29 cellular contexts compared by ENCODE assay signal in the genomic region with DNA sequence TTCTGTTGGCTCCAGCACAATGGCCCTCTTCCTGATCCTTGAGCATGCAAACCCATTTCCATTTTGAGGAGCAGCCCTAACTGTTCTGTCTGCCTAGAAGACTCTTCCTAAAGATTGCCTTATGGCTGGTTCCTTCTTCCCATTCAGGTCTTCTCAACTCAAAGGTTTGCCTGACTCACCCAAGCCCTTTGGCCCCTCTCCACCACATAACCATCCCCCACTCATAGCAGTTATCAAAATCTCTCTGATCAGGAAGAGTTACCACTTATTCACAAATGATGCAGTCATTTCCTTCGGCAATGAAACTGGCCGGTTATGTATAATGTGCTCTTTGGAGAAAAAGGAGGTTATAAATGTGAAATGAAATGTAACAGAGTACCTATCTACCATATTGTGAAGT. TPM values are rescaled to one million over a fixed set of nuclear protein-coding genes. Genes with fewer than 3 reads are reported as not detected.
"Had no signal": no experiment of that assay in that cellular context is flagged by ENCODE, and none has a peak within 500 bp of the region (broad histone marks: within the 10 kb centered on the region; RNA-seq: fewer than 3 reads in every experiment).

No MANE protein-coding gene starts in this region.

- H3K36me3 Mint-ChIP-seq: stimulated activated effector memory CD8-positive, alpha-beta T cell treated with anti-CD3 and anti-CD28 coated beads, Interleukin-12 subunit alpha, Interleukin-12 subunit beta, amount 100 ng/mL, for 72 hours; stimulated activated memory B cell treated with anti-CD40 and anti-IgM and Interleukin-4, amounts not matched to agents 10 μg/mL and 1 μg/mL and 100 μg/mL, for 72 hours; stimulated activated naive B cell treated with anti-CD40 and anti-IgM and Interleukin-4, amounts not matched to agents 10 μg/mL and 1 μg/mL and 100 μg/mL, for 72 hours; type B pancreatic cell had no signal

- H3K27me3 ChIP-seq: testis, thyroid gland, vagina had no signal

- FAIRE-seq: urothelium cell line had no signal

- ATAC-seq: stimulated activated effector memory CD8-positive, alpha-beta T cell treated with anti-CD3 and anti-CD28 coated beads, Interleukin-12 subunit alpha, Interleukin-12 subunit beta, amount 100 ng/mL, for 72 hours; stimulated activated memory B cell treated with anti-CD40 and anti-IgM and Interleukin-4, amounts not matched to agents 10 μg/mL and 1 μg/mL and 100 μg/mL, for 72 hours; stimulated activated naive B cell treated with anti-CD40 and anti-IgM and Interleukin-4, amounts not matched to agents 10 μg/mL and 1 μg/mL and 100 μg/mL, for 72 hours; stimulated activated naive CD8-positive, alpha-beta T cell treated with anti-CD3 and anti-CD28 coated beads, Interleukin-15, amount 100 ng/mL, for 72 hours; stimulated activated naive CD8-positive, alpha-beta T cell treated with anti-CD3 and anti-CD28 coated beads, Interleukin-15, Interleukin-2, amounts not matched to agents 100 U/mL and 50 U/mL, for 24 hours; upper lobe of right lung had no signal

- H3K4me3 Mint-ChIP-seq: stimulated activated effector memory CD8-positive, alpha-beta T cell treated with anti-CD3 and anti-CD28 coated beads, Interleukin-12 subunit alpha, Interleukin-12 subunit beta, amount 100 ng/mL, for 72 hours; stimulated activated memory B cell treated with anti-CD40 and anti-IgM and Interleukin-4, amounts not matched to agents 10 μg/mL and 1 μg/mL and 100 μg/mL, for 72 hours; stimulated activated naive B cell treated with anti-CD40 and anti-IgM and Interleukin-4, amounts not matched to agents 10 μg/mL and 1 μg/mL and 100 μg/mL, for 72 hours; stimulated activated naive CD8-positive, alpha-beta T cell treated with anti-CD3 and anti-CD28 coated beads, Interleukin-15, amount 100 ng/mL, for 72 hours; stimulated activated naive CD8-positive, alpha-beta T cell treated with anti-CD3 and anti-CD28 coated beads, Interleukin-15, Interleukin-2, amounts not matched to agents 100 ng/mL and 50 ng/mL, for 24 hours; type B pancreatic cell had no signal

- H3K4me3 ChIP-seq: stomach, suprapubic skin, testis, thoracic aorta, thyroid gland, tibial artery, tibial nerve, transverse colon, upper lobe of left lung, upper lobe of right lung, uterus, vagina had no signal

- H3K4me1 Mint-ChIP-seq: stimulated activated effector memory CD8-positive, alpha-beta T cell treated with anti-CD3 and anti-CD28 coated beads, Interleukin-12 subunit alpha, Interleukin-12 subunit beta, amount 100 ng/mL, for 72 hours; stimulated activated memory B cell treated with anti-CD40 and anti-IgM and Interleukin-4, amounts not matched to agents 10 μg/mL and 1 μg/mL and 100 μg/mL, for 72 hours; stimulated activated naive B cell treated with anti-CD40 and anti-IgM and Interleukin-4, amounts not matched to agents 10 μg/mL and 1 μg/mL and 100 μg/mL, for 72 hours; stimulated activated naive CD8-positive, alpha-beta T cell treated with anti-CD3 and anti-CD28 coated beads, Interleukin-15, amount 100 ng/mL, for 72 hours had no signal

- DNase-seq: stimulated activated CD4-positive, alpha-beta T cell treated with anti-CD3 and anti-CD28 coated beads, Interleukin-2, amount 100 ng/mL, for 48 hours; stimulated activated CD4-positive, alpha-beta T cell treated with anti-CD3 and anti-CD28 coated beads, Interleukin-4, amount 100 ng/mL, for 1 hour; stimulated activated CD4-positive, alpha-beta T cell treated with anti-CD3 and anti-CD28 coated beads, Interleukin-4, amount 100 ng/mL, for 24 hours; stimulated activated CD4-positive, alpha-beta T cell treated with anti-CD3 and anti-CD28 coated beads, Interleukin-4, amount 100 ng/mL, for 4 hours; stimulated activated CD8-positive, alpha-beta memory T cell treated with anti-CD3 and anti-CD28 coated beads, Interleukin-4, amount 100 ng/mL, for 48 hours; stimulated activated naive B cell treated with anti-CD40 and anti-IgM and Interleukin-4, amounts not matched to agents 10 μg/mL and 1 μg/mL and 100 μg/mL, for 72 hours; stimulated activated naive CD4-positive, alpha-beta T cell; stimulated activated naive CD4-positive, alpha-beta T cell treated with Interleukin-2 at 50 U/mL for 16 hours; stimulated activated naive CD8-positive, alpha-beta T cell treated with anti-CD3 and anti-CD28 coated beads, Interleukin-15, amount 100 ng/mL, for 72 hours; stimulated activated naive CD8-positive, alpha-beta T cell treated with anti-CD3 and anti-CD28 coated beads, Interleukin-15, Interleukin-2, amounts not matched to agents 100 U/mL and 50 U/mL, for 24 hours; stomach; substantia nigra; testis; thyroid gland; tibial artery; transverse colon; trophoblast cell; upper lobe of left lung; upper lobe of right lung; uterus had no signal

- H3K27ac ChIP-seq: stomach, suprapubic skin, testis, thoracic aorta, thyroid gland, tibial artery, tibial nerve, transverse colon, upper lobe of left lung, upper lobe of right lung, uterus, vagina had no signal

- H3K9me3 Mint-ChIP-seq: stimulated activated effector memory CD8-positive, alpha-beta T cell treated with anti-CD3 and anti-CD28 coated beads, Interleukin-12 subunit alpha, Interleukin-12 subunit beta, amount 100 ng/mL, for 72 hours; stimulated activated naive CD8-positive, alpha-beta T cell treated with anti-CD3 and anti-CD28 coated beads, Interleukin-15, Interleukin-2, amounts not matched to agents 100 ng/mL and 50 ng/mL, for 24 hours had no signal

- H3K36me3 ChIP-seq: stomach, suprapubic skin, thoracic aorta, thyroid gland, tibial artery, tibial nerve, transverse colon, upper lobe of left lung, upper lobe of right lung, uterus, vagina had no signal

- H3K9me3 ChIP-seq: stomach, suprapubic skin, testis, thoracic aorta, thyroid gland, tibial artery, tibial nerve, transverse colon, upper lobe of left lung, upper lobe of right lung, uterus, vagina had no signal

- H3K27ac Mint-ChIP-seq: stimulated activated effector memory CD8-positive, alpha-beta T cell treated with anti-CD3 and anti-CD28 coated beads, Interleukin-12 subunit alpha, Interleukin-12 subunit beta, amount 100 ng/mL, for 72 hours; stimulated activated memory B cell treated with anti-CD40 and anti-IgM and Interleukin-4, amounts not matched to agents 10 μg/mL and 1 μg/mL and 100 μg/mL, for 72 hours; stimulated activated naive B cell treated with anti-CD40 and anti-IgM and Interleukin-4, amounts not matched to agents 10 μg/mL and 1 μg/mL and 100 μg/mL, for 72 hours; stimulated activated naive CD8-positive, alpha-beta T cell treated with anti-CD3 and anti-CD28 coated beads, Interleukin-15, amount 100 ng/mL, for 72 hours; stimulated activated naive CD8-positive, alpha-beta T cell treated with anti-CD3 and anti-CD28 coated beads, Interleukin-15, Interleukin-2, amounts not matched to agents 100 ng/mL and 50 ng/mL, for 24 hours; type B pancreatic cell had no signal

- H3K4me1 ChIP-seq: stomach, suprapubic skin, testis, thyroid gland, tibial artery, tibial nerve, transverse colon, upper lobe of left lung, upper lobe of right lung, uterus, vagina had no signal

RNA-seq across cellular contexts. Expression of a gene that starts 8.9 kb away (rescaled TPM):
- total RNA-seq: stomach, testis, thoracic aorta, thyroid gland, transverse colon, upper lobe of right lung, vagina had no signal
